In the genomic region with DNA sequence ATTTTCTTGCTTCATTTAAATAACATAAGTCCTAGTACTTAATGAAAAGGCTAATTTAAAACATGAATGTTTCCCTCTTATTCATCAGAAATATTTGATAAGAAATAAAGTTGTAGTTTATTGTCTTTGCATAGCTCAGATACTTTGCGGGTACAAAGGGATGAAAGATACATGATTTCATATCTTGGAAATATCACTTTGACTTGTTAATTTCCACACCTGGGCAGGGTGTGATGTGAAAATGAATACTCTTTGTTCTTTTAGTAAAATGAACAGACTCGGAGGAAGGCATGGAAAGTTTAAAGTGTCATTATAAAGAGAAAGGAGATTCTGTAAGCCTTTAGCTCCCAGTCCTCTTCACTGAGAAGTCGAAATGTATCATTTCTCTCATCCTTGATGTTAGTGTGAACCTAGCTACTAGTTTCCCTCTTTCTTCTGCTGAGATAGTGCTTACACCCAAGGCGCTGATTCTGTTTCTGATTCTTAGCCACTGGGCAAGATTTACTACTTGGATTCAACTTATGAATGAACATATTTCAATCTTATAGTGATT, we compare ENCODE assay signal across 29 cellular contexts. TPM values are rescaled to one million over a fixed set of nuclear protein-coding genes. Genes with fewer than 3 reads are reported as not detected.
DNase-seq lines count a peak whose midpoint lies in the region; ATAC-seq, FAIRE-seq and TF ChIP-seq lines count a peak whose summit lies in the region.
"Had no signal": no experiment of that assay in that cellular context is flagged by ENCODE, and none has a peak within 500 bp of the region (broad histone marks: within the 10 kb centered on the region; RNA-seq: fewer than 3 reads in every experiment).

No MANE protein-coding gene starts in this region.

- no peaks in the 10 kb centered on the region for H3K36me3 Mint-ChIP-seq in activated T-cell treated with anti-CD3 and anti-CD28 coated beads, Interleukin-2, amount 50 U/mL, for 24 hours (ENCODE audit: low read depth)
- H3K36me3 Mint-ChIP-seq in activated naive CD8-positive, alpha-beta T cell treated with anti-CD3 and anti-CD28 coated beads, Interleukin-2, amount 50 U/mL, for 24 hours (ENCODE audit: low read depth), result no peaks in the 10 kb centered on the region

- H4K20me1 ChIP-seq in hepatocyte (ENCODE audit: insufficient read depth, poor library complexity, severe bottlenecking), result no peaks in the 10 kb centered on the region
- no peaks in the 10 kb centered on the region for H4K20me1 ChIP-seq in PC-3 (ENCODE audit: low read length)

- no peak overlapping the region for H3K9ac ChIP-seq in PC-3 (ENCODE audit: low read length)

- H3K4me1 ChIP-seq in hepatocyte (ENCODE audit: insufficient read depth) (no peaks in the 10 kb centered on the region), PC-3 (ENCODE audit: insufficient read depth, low read length) (no peaks in the 10 kb centered on the region)
- H3K4me1 ChIP-seq: gastroesophageal sphincter, HAP-1, stomach, thyroid gland had no signal

- H3K9me2 ChIP-seq in hepatocyte (replicated peaks; ENCODE audit: insufficient read depth) (no peaks in the 10 kb centered on the region), PC-3 (replicated peaks; ENCODE audit: low read length) (no peaks in the 10 kb centered on the region)

- DNase-seq in activated T-cell treated with anti-CD3 and anti-CD28 coated beads, Interleukin-2, amount 50 U/mL, for 24 hours, result no peak
- DNase-seq in activated T-cell treated with anti-CD3 and anti-CD28 coated beads, Interleukin-2, amount 50 U/mL, for 1 hour, result no peak
- no peak for DNase-seq in GM19239 (ENCODE audit: insufficient read length, low spot score)
- DNase-seq in activated naive CD8-positive, alpha-beta T cell treated with anti-CD3 and anti-CD28 coated beads, Interleukin-2, amount 50 U/mL, for 24 hours, result no peak
- no peak for DNase-seq in stimulated activated naive CD8-positive, alpha-beta T cell treated with anti-CD3 and anti-CD28 coated beads, Interleukin-15, Interleukin-2, amounts not matched to agents 100 U/mL and 50 U/mL, for 24 hours
- DNase-seq in hepatocyte (ENCODE audit: low spot score), result no peak
- no peak for DNase-seq in SKM-1 treated with dmso at 0.1 percent for 144 hours (lab: John Stamatoyannopoulos, UW; ENCODE audit: unreplicated experiment)
- DNase-seq in PC-3, result no peak
- DNase-seq: activated effector memory CD4-positive, alpha-beta T cell treated with Interleukin-2 at 50 U/mL for 16 hours; amniotic stem cell; brain microvascular endothelial cell; COR-L47; DMS53; hypothalamus; left lung; NCI-H1092 treated with DMSO at 0.1 percent for 48 hours; NCI-H187 treated with DMSO at 0.1 percent for 48 hours; NCI-H2171 treated with DMSO at 0.1 percent for 48 hours; NCI-H524 treated with DMSO at 0.1 percent for 48 hours; nucleus accumbens; SHP77; stimulated activated CD4-positive, alpha-beta T cell treated with anti-CD3 and anti-CD28 coated beads, Interleukin-15, amount 100 ng/mL, for 24 hours; stomach; thyroid gland had no signal

- H2AFZ ChIP-seq in hepatocyte (no peak overlapping the region), PC-3 (ENCODE audit: low read length) (no peak overlapping the region)

- peak; percentile 55 for ATAC-seq in activated naive CD8-positive, alpha-beta T cell treated with anti-CD3 and anti-CD28 coated beads, Interleukin-2, amount 50 U/mL, for 24 hours
- peak; percentile 41 for ATAC-seq in stimulated activated naive CD8-positive, alpha-beta T cell treated with anti-CD3 and anti-CD28 coated beads, Interleukin-15, Interleukin-2, amounts not matched to agents 100 U/mL and 50 U/mL, for 24 hours
- ATAC-seq in PC-3, result no peak
- ATAC-seq: gastroesophageal sphincter, left lung, Panc1, WTC11 had no signal

- H3K79me2 ChIP-seq in hepatocyte, result no peaks in the 10 kb centered on the region
- no peaks in the 10 kb centered on the region for H3K79me2 ChIP-seq in PC-3 (ENCODE audit: low read length)

- no peak for TF ChIP-seq CTCF in hepatocyte (IDR thresholded peaks at IDR 0.05; ENCODE audit: poor library complexity)
- TF ChIP-seq CTCF in PC-3 (conservative IDR thresholded peaks at IDR 0.05; ENCODE audit: low read depth, low read length), result no peak

- intact Hi-C loops in PC-3 (cut with micrococcal nuclease), result no loop called here

- H3K27me3 ChIP-seq in hepatocyte, result no peaks in the 10 kb centered on the region
- no peaks in the 10 kb centered on the region for H3K27me3 ChIP-seq in PC-3 (ENCODE audit: low read length)
- H3K27me3 ChIP-seq: brain microvascular endothelial cell, gastroesophageal sphincter, left lung, stomach, thyroid gland had no signal

- H3K4me2 ChIP-seq in hepatocyte, result no peak overlapping the region
- no peak overlapping the region for H3K4me2 ChIP-seq in PC-3 (ENCODE audit: low read length)

- H3K27me3 Mint-ChIP-seq in activated T-cell treated with anti-CD3 and anti-CD28 coated beads, Interleukin-2, amount 50 U/mL, for 24 hours, result no peaks in the 10 kb centered on the region
- H3K27me3 Mint-ChIP-seq in activated naive CD8-positive, alpha-beta T cell treated with anti-CD3 and anti-CD28 coated beads, Interleukin-2, amount 50 U/mL, for 24 hours, result no peaks in the 10 kb centered on the region

- POLR2A ChIA-PET in PC-3 (lab: Charles Lee; ENCODE audit: unreplicated experiment), result no interaction called here

- peak overlapping the region; percentile 25 for H3K4me3 Mint-ChIP-seq in activated T-cell treated with anti-CD3 and anti-CD28 coated beads, Interleukin-2, amount 50 U/mL, for 24 hours
- no peak overlapping the region for H3K4me3 Mint-ChIP-seq in activated naive CD8-positive, alpha-beta T cell treated with anti-CD3 and anti-CD28 coated beads, Interleukin-2, amount 50 U/mL, for 24 hours
- H3K4me3 Mint-ChIP-seq: WTC11 had no signal

- H3K9me3 ChIP-seq in hepatocyte (ENCODE audit: low read depth) (no peaks in the 10 kb centered on the region), PC-3 (ENCODE audit: low read length) (no peaks in the 10 kb centered on the region)
- H3K9me3 ChIP-seq: gastroesophageal sphincter, HAP-1, left lung, stomach, thyroid gland had no signal

- peaks cover 44% of the 10 kb centered on the region for H3K4me1 Mint-ChIP-seq in activated T-cell treated with anti-CD3 and anti-CD28 coated beads, Interleukin-2, amount 50 U/mL, for 24 hours (ENCODE audit: low read depth)
- H3K4me1 Mint-ChIP-seq in activated naive CD8-positive, alpha-beta T cell treated with anti-CD3 and anti-CD28 coated beads, Interleukin-2, amount 50 U/mL, for 24 hours, result peaks cover 38% of the 10 kb centered on the region
- H3K4me1 Mint-ChIP-seq: WTC11 had no signal

- H3K4me3 ChIP-seq in hepatocyte (no peak overlapping the region), PC-3 (ENCODE audit: low read length) (no peak overlapping the region)
- H3K4me3 ChIP-seq: gastroesophageal sphincter, HAP-1, left lung, stomach, thyroid gland had no signal

- peak overlapping the region; percentile 93 for H3K27ac Mint-ChIP-seq in activated T-cell treated with anti-CD3 and anti-CD28 coated beads, Interleukin-2, amount 50 U/mL, for 24 hours
- peak overlapping the region; percentile 78 for H3K27ac Mint-ChIP-seq in activated naive CD8-positive, alpha-beta T cell treated with anti-CD3 and anti-CD28 coated beads, Interleukin-2, amount 50 U/mL, for 24 hours
- H3K27ac Mint-ChIP-seq: WTC11 had no signal

- BruUV-seq in PC-3 (replicated peaks; lab: Mats Ljungman, UMichigan), result no TSS peak

- WGBS in hepatocyte (ENCODE audit: low lambda C conversion rate, missing lambda C conversion rate), result 93% methylated on average over 4 of the region's 4 CpGs

- CTCF ChIA-PET in PC-3 (lab: Charles Lee), result no interaction called here

- no peaks in the 10 kb centered on the region for H3F3A ChIP-seq in PC-3 (ENCODE audit: low read length, unreplicated experiment)

- H3K36me3 ChIP-seq in hepatocyte (replicated peaks; ENCODE audit: insufficient read depth, low read depth) (no peaks in the 10 kb centered on the region), PC-3 (ENCODE audit: low read depth, low read length) (no peaks in the 10 kb centered on the region)
- H3K36me3 ChIP-seq: brain microvascular endothelial cell, gastroesophageal sphincter, HAP-1, left lung, stomach, thyroid gland had no signal

- no peak overlapping the region for H3K27ac ChIP-seq in hepatocyte
- no peak overlapping the region for H3K27ac ChIP-seq in PC-3 (ENCODE audit: low read length)
- H3K27ac ChIP-seq: brain microvascular endothelial cell, gastroesophageal sphincter, left lung, stomach, thyroid gland had no signal

- FAIRE-seq in GM19239 (lab: Jason Lieb, UNC), result peak; percentile 62
- FAIRE-seq: endothelial cell of umbilical vein had no signal

- H3K9me3 Mint-ChIP-seq in activated T-cell treated with anti-CD3 and anti-CD28 coated beads, Interleukin-2, amount 50 U/mL, for 24 hours, result peaks cover 4% of the 10 kb centered on the region
- no peaks in the 10 kb centered on the region for H3K9me3 Mint-ChIP-seq in activated naive CD8-positive, alpha-beta T cell treated with anti-CD3 and anti-CD28 coated beads, Interleukin-2, amount 50 U/mL, for 24 hours

RNA-seq across cellular contexts. Expression of gene AKIRIN2, which starts 36.7 kb away (rescaled TPM):
- 12.7 and 24.2 TPM in 2 replicates for total RNA-seq in hepatocyte
- 39.9 and 49.6 TPM in 2 replicates for polyA plus RNA-seq in hepatocyte
- total RNA-seq in PC-3 (2014; rRNA removed), result 15.1 and 21.4 TPM in 2 replicates
